ENCODE assay signal across 1 cellular context in genomic region chr11:72813740-72814138, GRCh38.
A peak's percentile ranks its signal among the peaks of the same experiment; 100 is the strongest.
TF ChIP-seq lines count a peak whose summit lies in the region.

No MANE protein-coding gene starts in this region.

TF ChIP-seq in K562, 482 proteins besides CTCF, POLR2A, EP300 and RAD21 (continued from another document and continues in another):
- TF ChIP-seq CHD1 (IDR thresholded peaks at IDR 0.05; ENCODE audit: low read length) (peak; percentile 58), ZNF197 (CRISPR knock-in tag; IDR thresholded peaks at IDR 0.05; ENCODE audit: low read depth) (no peak), RNF219 (CRISPR knock-in tag; IDR thresholded peaks at IDR 0.05) (no peak), KDM1A (IDR thresholded peaks at IDR 0.05) (peak in 1 of 2 experiments; percentile 36; a peak in 1 of 4 replicates), FOXA3 (CRISPR knock-in tag; conservative IDR thresholded peaks at IDR 0.05 in 1 of 2, IDR thresholded peaks at IDR 0.05 in 1 of 2) (peak in 1 of 2 experiments; percentile 66; a peak in 1 of 4 replicates), ZNF121 (CRISPR knock-in tag; conservative IDR thresholded peaks at IDR 0.05) (no peak), ZNF592 (IDR thresholded peaks at IDR 0.05) (peak; percentile 82), PHB (CRISPR knock-in tag; IDR thresholded peaks at IDR 0.05) (no peak), TAL1 (IDR thresholded peaks at IDR 0.05) (no peak; the same call in 1 of the 2 replicates), GTF2B (IDR thresholded peaks at IDR 0.05; ENCODE audit: extremely low read depth, insufficient read length) (no peak), YY1 (IDR thresholded peaks at IDR 0.05; ENCODE audit: borderline replicate concordance in 1 of 3, control insufficient read depth in 1 of 3, extremely low read depth in 1 of 3, insufficient read depth in 3 of 3, insufficient read length in 1 of 3, insufficient replicate concordance in 2 of 3, low read depth in 1 of 3, low read length in 2 of 3) (peak in 1 of 3 experiments; percentile 14), STAG1 (CRISPR knock-in tag; IDR thresholded peaks at IDR 0.05; ENCODE audit: borderline replicate concordance) (no peak), EP400 (IDR thresholded peaks at IDR 0.05) (peak; percentile 61), U2AF2 (optimal IDR thresholded peaks at IDR 0.05; ENCODE audit: low read depth, low read length) (no peak), ZBTB12 (CRISPR knock-in tag; IDR thresholded peaks at IDR 0.05) (no peak), XRCC5 (IDR thresholded peaks at IDR 0.05; ENCODE audit: low read depth, low read length) (0 out of 2 replicates have a peak, but pooled peaks have one; percentile 61), HBP1 (CRISPR knock-in tag; IDR thresholded peaks at IDR 0.05) (no peak), GATA2 (CRISPR knock-in tag; IDR thresholded peaks at IDR 0.05) (peak; percentile 59), ZBTB11 (CRISPR knock-in tag; IDR thresholded peaks at IDR 0.05) (no peak), TCF7L2 (IDR thresholded peaks at IDR 0.05; ENCODE audit: low read depth, low read length) (no peak), ZSCAN29 (IDR thresholded peaks at IDR 0.05) (no peak), ZNF174 (CRISPR knock-in tag; IDR thresholded peaks at IDR 0.05) (no peak), RBBP5 (IDR thresholded peaks at IDR 0.05; ENCODE audit: borderline replicate concordance, insufficient read depth, low read length, poor library complexity, severe bottlenecking) (no peak), ZNF589 (CRISPR knock-in tag; IDR thresholded peaks at IDR 0.05; ENCODE audit: low read depth) (peak; percentile 74), CC2D1A (IDR thresholded peaks at IDR 0.05) (no peak), LCOR (CRISPR knock-in tag; IDR thresholded peaks at IDR 0.05) (0 out of 2 replicates have a peak, but pooled peaks have one; percentile 11), OTX1 (CRISPR knock-in tag; IDR thresholded peaks at IDR 0.05) (no peak), ZNF124 (CRISPR knock-in tag; IDR thresholded peaks at IDR 0.05) (no peak), MTA3 (IDR thresholded peaks at IDR 0.05; ENCODE audit: borderline replicate concordance) (no peak), ZNF76 (CRISPR knock-in tag; IDR thresholded peaks at IDR 0.05; ENCODE audit: borderline replicate concordance) (no peak), BCOR (IDR thresholded peaks at IDR 0.05) (peak; percentile 52; the same call in 1 of the 2 replicates), EGR1 (conservative IDR thresholded peaks at IDR 0.05) (no peak), ATF3 (IDR thresholded peaks at IDR 0.05) (no peak), ATF3 (CRISPR knock-in tag; conservative IDR thresholded peaks at IDR 0.05) (no peak), DPF2 (IDR thresholded peaks at IDR 0.05) (peak; percentile 45; the same call in 1 of the 2 replicates), ZNF586 (CRISPR knock-in tag; conservative IDR thresholded peaks at IDR 0.05) (no peak), BRCA1 (IDR thresholded peaks at IDR 0.05) (no peak), BRCA1 (CRISPR knock-in tag; IDR thresholded peaks at IDR 0.05) (no peak), ETV5 (CRISPR knock-in tag; IDR thresholded peaks at IDR 0.05; ENCODE audit: low read depth) (0 out of 2 replicates have a peak, but pooled peaks have one; percentile 15), NBN (IDR thresholded peaks at IDR 0.05; ENCODE audit: low read depth) (0 out of 2 replicates have a peak, but pooled peaks have one; percentile 52), MAX (CRISPR knock-in tag; IDR thresholded peaks at IDR 0.05) (peak; percentile 58; the same call in 1 of the 2 replicates), FOXO4 (CRISPR knock-in tag; IDR thresholded peaks at IDR 0.05) (no peak), POLR2H (tag; IDR thresholded peaks at IDR 0.05; ENCODE audit: low read depth) (peak; percentile 84), KDM2B (CRISPR knock-in tag; IDR thresholded peaks at IDR 0.05) (peak; percentile 82; the same call in 1 of the 2 replicates), RBM14 (IDR thresholded peaks at IDR 0.05; ENCODE audit: borderline replicate concordance, insufficient read depth, low read depth, low read length) (0 out of 2 replicates have a peak, but pooled peaks have one; percentile 75), PRMT5 (CRISPR knock-in tag; IDR thresholded peaks at IDR 0.05) (no peak), CBFA2T2 (conservative IDR thresholded peaks at IDR 0.05) (peak; percentile 50)
